15 cellular contexts compared by ENCODE assay signal in the genomic region with DNA sequence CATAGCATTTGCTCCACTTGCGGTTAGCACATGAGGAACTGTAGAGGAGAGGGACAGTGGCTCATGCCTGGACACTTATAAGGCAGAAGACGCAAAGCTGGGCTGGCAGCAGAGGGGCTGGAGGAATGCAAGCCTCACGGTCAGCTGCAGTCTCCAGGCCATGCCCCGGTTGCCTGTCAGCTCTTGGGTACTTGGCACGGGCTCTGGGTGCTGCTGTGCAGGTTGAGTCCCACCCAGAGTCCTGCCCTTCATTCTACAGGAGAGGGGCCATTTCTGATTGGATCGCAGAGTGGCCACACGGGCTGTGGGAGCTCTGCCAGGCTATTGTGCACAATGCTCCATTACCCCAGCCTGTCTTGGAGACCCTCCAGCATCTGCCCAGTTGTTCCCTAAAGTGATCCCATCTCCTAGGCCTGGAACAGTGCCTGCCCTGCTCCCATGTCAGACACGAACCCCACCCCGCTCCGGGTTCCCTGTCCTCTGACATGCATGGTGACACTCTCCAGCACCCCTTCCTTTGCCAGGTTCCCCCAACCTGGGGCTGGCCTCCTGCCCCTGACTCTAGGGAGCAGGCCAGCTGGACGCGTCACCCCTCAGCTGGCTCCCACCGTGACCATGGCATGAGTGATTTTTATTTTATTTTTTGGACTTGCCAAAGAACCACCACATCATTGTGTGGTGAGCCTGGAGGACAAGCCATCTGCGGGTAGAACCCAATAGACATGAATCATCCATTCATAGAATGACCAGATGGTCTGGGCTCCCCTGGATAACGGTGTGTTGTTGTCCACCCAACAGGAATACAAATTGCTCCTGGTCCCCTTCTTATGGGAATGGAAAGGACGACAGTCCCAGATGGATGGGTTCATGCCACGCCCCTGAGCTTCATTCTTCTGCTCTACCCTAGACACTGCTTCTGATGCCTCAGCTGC. TPM values are rescaled to one million over a fixed set of nuclear protein-coding genes. Genes with fewer than 3 reads are reported as not detected.
DNase-seq lines count a peak whose midpoint lies in the region; ATAC-seq and TF ChIP-seq lines count a peak whose summit lies in the region.
"Had no signal": no experiment of that assay in that cellular context is flagged by ENCODE, and none has a peak within 500 bp of the region (broad histone marks: within the 10 kb centered on the region; RNA-seq: fewer than 3 reads in every experiment).

No MANE protein-coding gene starts in this region.

- no peaks in the 10 kb centered on the region for H3K9me3 ChIP-seq in testis
- H3K9me3 ChIP-seq: upper lobe of right lung had no signal

- intact Hi-C loops in testis (cut with DNase I; ENCODE audit: low total_unique reads), result no loop called here

- H3K4me3 Mint-ChIP-seq in activated naive CD4-positive, alpha-beta T cell treated with anti-CD3 and anti-CD28 coated beads, Interleukin-2, amount 10 ng/mL, durations not matched to agents 7 days and 5 days, result no peak overlapping the region
- H3K4me3 Mint-ChIP-seq in activated T-helper 17 cell treated with anti-CD3 and anti-CD28 coated beads, Interleukin-2, amount 50 U/mL, for 72 hours, result no peak overlapping the region
- H3K4me3 Mint-ChIP-seq in mesothelial cell of epicardium, result no peak overlapping the region
- H3K4me3 Mint-ChIP-seq: activated T-helper 1 cell treated with anti-CD3 and anti-CD28 coated beads, Interleukin-12 subunit alpha, Interleukin-12 subunit beta, Interleukin-2, Interleukin-4 antibody, amounts not matched to agents 30 ng/mL and 10 ng/mL and 1 ng/mL, durations not matched to agents 14 hours and 24 hours and 36 hours had no signal

- peak overlapping the region; percentile 33 for H3K27ac Mint-ChIP-seq in activated naive CD4-positive, alpha-beta T cell treated with anti-CD3 and anti-CD28 coated beads, Interleukin-2, amount 10 ng/mL, durations not matched to agents 7 days and 5 days
- peak overlapping the region; percentile 43 for H3K27ac Mint-ChIP-seq in activated T-helper 17 cell treated with anti-CD3 and anti-CD28 coated beads, Interleukin-2, amount 50 U/mL, for 72 hours
- H3K27ac Mint-ChIP-seq in mesothelial cell of epicardium, result peak overlapping the region; percentile 56
- H3K27ac Mint-ChIP-seq: activated T-helper 1 cell treated with anti-CD3 and anti-CD28 coated beads, Interleukin-12 subunit alpha, Interleukin-12 subunit beta, Interleukin-2, Interleukin-4 antibody, amounts not matched to agents 30 ng/mL and 10 ng/mL and 1 ng/mL, durations not matched to agents 14 hours and 24 hours and 36 hours had no signal

- TF ChIP-seq CTCF in mesothelial cell of epicardium (IDR thresholded peaks at IDR 0.05; ENCODE audit: unreplicated experiment), result no peak
- no peak for TF ChIP-seq CTCF in testis (IDR thresholded peaks at IDR 0.05)

- H3K4me1 Mint-ChIP-seq in activated naive CD4-positive, alpha-beta T cell treated with anti-CD3 and anti-CD28 coated beads, Interleukin-2, amount 10 ng/mL, durations not matched to agents 7 days and 5 days, result peaks cover 41% of the 10 kb centered on the region
- no peaks in the 10 kb centered on the region for H3K4me1 Mint-ChIP-seq in activated T-helper 17 cell treated with anti-CD3 and anti-CD28 coated beads, Interleukin-2, amount 50 U/mL, for 72 hours
- H3K4me1 Mint-ChIP-seq in mesothelial cell of epicardium, result peaks cover 27% of the 10 kb centered on the region

- no peak for DNase-seq in activated naive CD4-positive, alpha-beta T cell treated with anti-CD3 and anti-CD28 coated beads, Interleukin-2, amount 10 ng/mL, durations not matched to agents 7 days and 5 days
- DNase-seq in activated naive CD4-positive, alpha-beta T cell (lab: John Stamatoyannopoulos, UW), result no peak
- DNase-seq in mesothelial cell of epicardium (ENCODE audit: low spot score in 2 of 2, unreplicated experiment in 2 of 2), result peak in 1 of 2 experiments; percentile 35
- peak; percentile 8 for DNase-seq in testis
- no peak for DNase-seq in HCEC 1CT
- DNase-seq: activated CD4-positive, CD25-positive, alpha-beta regulatory T cell; AML-193; effector CD4-positive, alpha-beta T cell; NCI-H2171 treated with DMSO at 0.1 percent for 48 hours; upper lobe of right lung had no signal

- H3K27me3 ChIP-seq in testis, result no peaks in the 10 kb centered on the region
- H3K27me3 ChIP-seq: upper lobe of right lung had no signal

- H3K27me3 Mint-ChIP-seq in activated naive CD4-positive, alpha-beta T cell treated with anti-CD3 and anti-CD28 coated beads, Interleukin-2, amount 10 ng/mL, durations not matched to agents 7 days and 5 days, result peaks cover 29% of the 10 kb centered on the region
- no peaks in the 10 kb centered on the region for H3K27me3 Mint-ChIP-seq in activated T-helper 17 cell treated with anti-CD3 and anti-CD28 coated beads, Interleukin-2, amount 50 U/mL, for 72 hours
- H3K27me3 Mint-ChIP-seq in mesothelial cell of epicardium (ENCODE audit: low read depth), result no peaks in the 10 kb centered on the region

- ATAC-seq in activated T-helper 17 cell treated with anti-CD3 and anti-CD28 coated beads, Interleukin-2, amount 50 U/mL, for 72 hours (replicated peaks), result no peak
- ATAC-seq in HG03039 (IDR thresholded peaks at IDR 0.05; ENCODE audit: unreplicated experiment), result no peak
- ATAC-seq in GM21576 (IDR thresholded peaks at IDR 0.05; ENCODE audit: unreplicated experiment), result no peak
- ATAC-seq: upper lobe of right lung had no signal

- no peak for TF ChIP-seq POLR2A in testis (IDR thresholded peaks at IDR 0.05)

- CTCF ChIA-PET in activated naive CD4-positive, alpha-beta T cell treated with anti-CD3 and anti-CD28 coated beads, Interleukin-2, amount 10 ng/mL, durations not matched to agents 7 days and 5 days (lab: Charles Lee), result no interaction called here

- WGBS in testis, 2 donors, result 89 to 93% methylated on average over 12 to 17 of the region's 17 CpGs

- H3K27ac ChIP-seq in testis, result no peak overlapping the region
- H3K27ac ChIP-seq: SK-N-MC, upper lobe of right lung had no signal

- no peak overlapping the region for H3K4me3 ChIP-seq in testis
- H3K4me3 ChIP-seq: SK-N-MC, upper lobe of right lung had no signal

- H3K36me3 ChIP-seq in testis (ENCODE audit: low read depth, missing control alignments), result no peaks in the 10 kb centered on the region
- H3K36me3 ChIP-seq: upper lobe of right lung had no signal

- H3K9me3 Mint-ChIP-seq in activated naive CD4-positive, alpha-beta T cell treated with anti-CD3 and anti-CD28 coated beads, Interleukin-2, amount 10 ng/mL, durations not matched to agents 7 days and 5 days, result no peaks in the 10 kb centered on the region
- H3K9me3 Mint-ChIP-seq in activated T-helper 17 cell treated with anti-CD3 and anti-CD28 coated beads, Interleukin-2, amount 50 U/mL, for 72 hours, result no peaks in the 10 kb centered on the region
- H3K9me3 Mint-ChIP-seq in mesothelial cell of epicardium, result no peaks in the 10 kb centered on the region
- H3K9me3 Mint-ChIP-seq: activated T-helper 1 cell treated with anti-CD3 and anti-CD28 coated beads, Interleukin-12 subunit alpha, Interleukin-12 subunit beta, Interleukin-2, Interleukin-4 antibody, amounts not matched to agents 30 ng/mL and 10 ng/mL and 1 ng/mL, durations not matched to agents 14 hours and 24 hours and 36 hours had no signal

- no peaks in the 10 kb centered on the region for H3K36me3 Mint-ChIP-seq in activated naive CD4-positive, alpha-beta T cell treated with anti-CD3 and anti-CD28 coated beads, Interleukin-2, amount 10 ng/mL, durations not matched to agents 7 days and 5 days
- no peaks in the 10 kb centered on the region for H3K36me3 Mint-ChIP-seq in activated T-helper 17 cell treated with anti-CD3 and anti-CD28 coated beads, Interleukin-2, amount 50 U/mL, for 72 hours (ENCODE audit: low read depth)
- no peaks in the 10 kb centered on the region for H3K36me3 Mint-ChIP-seq in mesothelial cell of epicardium

- no peaks in the 10 kb centered on the region for H3K4me1 ChIP-seq in testis

RNA-seq across cellular contexts. Expression of a gene that starts 51.0 kb away (rescaled TPM):
- total RNA-seq in activated T-helper 17 cell treated with anti-CD3 and anti-CD28 coated beads, Interleukin-2, amount 50 U/mL, for 72 hours, result 100 to 1,000 TPM; 101 to 119 TPM
- total RNA-seq in mesothelial cell of epicardium, result 26.9 to 29.5 TPM (median 28.1 TPM) in 3 replicates
- 10 to 100 TPM; 41.9 to 61.7 TPM for total RNA-seq in testis
- polyA plus RNA-seq in testis (ENCODE audit: insufficient read depth, low read depth, low replicate concordance), result 45.7 TPM
